Comparison of ENCODE assay signal across 1 cellular context in genomic region chr18:79424008-79424565, GRCh38.
TF ChIP-seq lines count a peak whose summit lies in the region.

No MANE protein-coding gene starts in this region.

TF ChIP-seq in SK-N-SH, 30 proteins besides CTCF, POLR2A, EP300 and RAD21 (continued from another document):
- TF ChIP-seq USF1 (IDR thresholded peaks at IDR 0.05; ENCODE audit: borderline replicate concordance, low read depth): no peak
- TF ChIP-seq GATA2 (CRISPR knock-in tag; IDR thresholded peaks at IDR 0.05): no peak
- TF ChIP-seq CHD2 (IDR thresholded peaks at IDR 0.05; ENCODE audit: low read length, partially characterized antibody): no peak
- TF ChIP-seq IRF3 (IDR thresholded peaks at IDR 0.05; ENCODE audit: low read depth, low read length): no peak
- no peak for TF ChIP-seq POLR2AphosphoS5 (IDR thresholded peaks at IDR 0.05; ENCODE audit: low read depth, low read length)
- TF ChIP-seq MAX (IDR thresholded peaks at IDR 0.05; ENCODE audit: low read depth): no peak
- TF ChIP-seq NFIC (IDR thresholded peaks at IDR 0.05; ENCODE audit: borderline replicate concordance): no peak
- TF ChIP-seq FOSL2 (IDR thresholded peaks at IDR 0.05; ENCODE audit: borderline replicate concordance, low read depth): no peak
- no peak for TF ChIP-seq TEAD4 (IDR thresholded peaks at IDR 0.05; ENCODE audit: borderline replicate concordance, insufficient read depth)
- TF ChIP-seq ELF1 (IDR thresholded peaks at IDR 0.05): no peak
- no peak for TF ChIP-seq YY1 (IDR thresholded peaks at IDR 0.05; ENCODE audit: low read depth)
- no peak for TF ChIP-seq REST (IDR thresholded peaks at IDR 0.05; ENCODE audit: low read depth, low read length)
- TF ChIP-seq EZH2phosphoT487 (IDR thresholded peaks at IDR 0.05; ENCODE audit: borderline replicate concordance, low read depth): no peak
- no peak for TF ChIP-seq FOXM1 (IDR thresholded peaks at IDR 0.05; ENCODE audit: low read depth)
- no peak for TF ChIP-seq TCF12 (IDR thresholded peaks at IDR 0.05)
